In the genomic region with DNA sequence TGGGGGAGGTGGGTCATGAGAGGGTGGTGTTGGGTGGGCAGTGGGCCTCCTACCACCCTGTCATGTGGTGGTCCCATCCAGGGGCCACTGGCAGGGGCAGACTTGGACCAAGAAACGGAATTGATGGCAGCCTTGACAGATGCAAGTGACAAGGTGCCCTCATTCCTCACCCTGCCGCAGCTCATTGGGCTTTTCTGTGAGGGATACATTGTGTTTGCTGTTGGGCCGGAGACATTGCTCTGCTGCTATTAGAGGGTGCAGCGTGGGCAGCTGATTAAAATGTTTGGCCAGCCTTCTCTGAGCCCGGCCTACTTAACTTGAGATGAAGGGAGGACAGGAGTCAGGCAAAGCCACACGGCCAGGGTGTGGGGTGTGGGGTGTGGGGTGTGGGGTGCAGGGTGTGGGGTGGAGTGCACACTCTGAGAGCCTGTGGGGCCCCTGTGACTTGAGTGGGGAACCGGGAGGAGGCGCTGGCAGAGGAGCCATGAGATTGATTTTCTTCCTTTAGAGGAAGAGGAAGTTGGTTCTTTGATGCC, we compare ENCODE assay signal across 17 cellular contexts.
DNase-seq lines count a peak whose midpoint lies in the region; ATAC-seq, FAIRE-seq and TF ChIP-seq lines count a peak whose summit lies in the region.
"Had no signal": no experiment of that assay in that cellular context is flagged by ENCODE, and none has a peak within 500 bp of the region (broad histone marks: within the 10 kb centered on the region; RNA-seq: fewer than 3 reads in every experiment).

No MANE protein-coding gene starts in this region.

- H3K4me1 ChIP-seq in HepG2 (ENCODE audit: insufficient read depth, low read length), result peaks cover 15% of the 10 kb centered on the region
- peaks cover 0 to 7% (median 0%) of the 10 kb centered on the region in 4 donors for H3K4me1 ChIP-seq in right lobe of liver
- peaks cover 0 to 6% of the 10 kb centered on the region in 2 donors for H3K4me1 ChIP-seq in neuronal stem cell (ENCODE audit: control insufficient read depth in 2 of 2, insufficient read depth in 1 of 2, low read depth in 1 of 2, low read length in 2 of 2)
- H3K4me1 ChIP-seq: SJCRH30 had no signal

- no peaks in the 10 kb centered on the region for H4K20me1 ChIP-seq in HepG2 (ENCODE audit: insufficient read depth, low read length)

- no peak overlapping the region for H2BK5ac ChIP-seq in neuronal stem cell (ENCODE audit: low read length)

- no peak for TF ChIP-seq RAD21 in HepG2 (CRISPR knock-in tag; IDR thresholded peaks at IDR 0.05)

- in situ Hi-C loops in HepG2 (cut with HindIII; ENCODE audit: extremely low pct_ligation_motif_present, low pct_unique_long_range_greater_than_20kb), result no loop called here

- no peaks in the 10 kb centered on the region for H3K79me2 ChIP-seq in HepG2 (ENCODE audit: insufficient read depth, low read length)

- no peak for FAIRE-seq in HepG2 (lab: Jason Lieb, UNC)

- peak overlapping the region; percentile 39 for H3K23ac ChIP-seq in neuronal stem cell (ENCODE audit: low read depth, low read length, poor library complexity)

- H3K27ac Mint-ChIP-seq in glutamatergic neuron (ENCODE audit: unreplicated experiment), result no peak overlapping the region
- peak overlapping the region in 2 of 10 donors; percentile 37 to 79 for H3K27ac Mint-ChIP-seq in naive thymus-derived CD8-positive, alpha-beta T cell

- BruUV-seq in HepG2 (replicated peaks; lab: Mats Ljungman, UMichigan), result no TSS peak

- peaks cover 3% of the 10 kb centered on the region for H3K4me1 Mint-ChIP-seq in glutamatergic neuron (ENCODE audit: low read depth, unreplicated experiment)
- peaks cover 0 to 6% (median 1%) of the 10 kb centered on the region in 4 donors for H3K4me1 Mint-ChIP-seq in naive thymus-derived CD8-positive, alpha-beta T cell

- 93% methylated on average over 6 of the region's 8 CpGs for WGBS in HepG2 (ENCODE audit: low lambda C conversion rate)
- 91% methylated on average over 7 of the region's 8 CpGs for WGBS in right lobe of liver (ENCODE audit: insufficient coverage, low coverage, low lambda C conversion rate, missing lambda C conversion rate)
- no CpG with 5 or more reads among the region's 8 CpGs for WGBS in neuronal stem cell (ENCODE audit: extremely low coverage in 2 of 2, insufficient read length in 2 of 2, insufficient replicate concordance in 1 of 2), 2 donors

- H3K4me3 Mint-ChIP-seq in glutamatergic neuron (ENCODE audit: unreplicated experiment), result peak overlapping the region; percentile 31
- no peak overlapping the region for H3K4me3 Mint-ChIP-seq in naive thymus-derived CD8-positive, alpha-beta T cell

- no peak overlapping the region for H3K9ac ChIP-seq in HepG2 (ENCODE audit: insufficient read depth, low read depth, low read length)
- peak overlapping the region; percentile 15 for H3K9ac ChIP-seq in neuronal stem cell (ENCODE audit: low read depth, low read length, poor library complexity)

- no peak overlapping the region for H3K14ac ChIP-seq in neuronal stem cell (ENCODE audit: low read length)

- no peak overlapping the region for H2BK12ac ChIP-seq in neuronal stem cell (ENCODE audit: low read length)

- H4K91ac ChIP-seq in neuronal stem cell (ENCODE audit: low read depth, low read length, poor library complexity), result no peak overlapping the region

- no peak for ATAC-seq in HepG2
- ATAC-seq in right lobe of liver, result no peak
- ATAC-seq in naive thymus-derived CD8-positive, alpha-beta T cell, result no peak

- H3K27me3 ChIP-seq in HepG2 (ENCODE audit: control insufficient read depth in 1 of 2, insufficient read depth in 2 of 2, low read length in 2 of 2), result no peaks in the 10 kb centered on the region; a peak in 1 of 5 replicates
- no peaks in the 10 kb centered on the region for H3K27me3 ChIP-seq in right lobe of liver
- H3K27me3 ChIP-seq in neuronal stem cell (ENCODE audit: control insufficient read depth in 3 of 3, insufficient read depth in 3 of 3, low read depth in 1 of 3, low read length in 3 of 3), result no peaks in the 10 kb centered on the region
- H3K27me3 ChIP-seq: SJCRH30 had no signal

- DNase-seq in HepG2 (ENCODE audit: low spot score) (no peak), right lobe of liver (no peak), glutamatergic neuron (no peak), neuronal stem cell (ENCODE audit: low spot score) (no peak), HuH-7 (ENCODE audit: low spot score) (no peak), GDM1 (lab: John Stamatoyannopoulos, UW) (no peak)
- DNase-seq in naive thymus-derived CD8-positive, alpha-beta T cell, result no peak
- DNase-seq: ACHN, AML-193, DMS79, IMR-90, NCI-H1436, NCI-H1930, NCI-H526, SJCRH30 had no signal

- no peak overlapping the region for H3K4ac ChIP-seq in neuronal stem cell (ENCODE audit: low read length)

- H3K27me3 Mint-ChIP-seq in glutamatergic neuron (ENCODE audit: unreplicated experiment), result peaks cover 8% of the 10 kb centered on the region
- no peaks in the 10 kb centered on the region for H3K27me3 Mint-ChIP-seq in naive thymus-derived CD8-positive, alpha-beta T cell

- no peak overlapping the region for H4K8ac ChIP-seq in neuronal stem cell (ENCODE audit: low read depth, low read length)

- no peak overlapping the region for H2AFZ ChIP-seq in HepG2 (ENCODE audit: low read length)
- no peak overlapping the region for H2AFZ ChIP-seq in neuronal stem cell (ENCODE audit: low read length)

- no peak overlapping the region for H2BK15ac ChIP-seq in neuronal stem cell (ENCODE audit: low read length)

- no peak for TF ChIP-seq CTCF in HepG2 (CRISPR knock-in tag; IDR thresholded peaks at IDR 0.05)
- TF ChIP-seq CTCF in right lobe of liver (IDR thresholded peaks at IDR 0.05), result no peak
- no peak for TF ChIP-seq CTCF in glutamatergic neuron (IDR thresholded peaks at IDR 0.05; ENCODE audit: partially characterized antibody, unreplicated experiment)

- H3K9me3 ChIP-seq in HepG2 (ENCODE audit: low read length), result no peaks in the 10 kb centered on the region
- no peaks in the 10 kb centered on the region for H3K9me3 ChIP-seq in right lobe of liver
- peaks cover 0 to 2% of the 10 kb centered on the region in 2 donors for H3K9me3 ChIP-seq in neuronal stem cell (replicated peaks in 1 of 2; ENCODE audit: control insufficient read depth in 2 of 2, insufficient read depth in 1 of 2, low read depth in 1 of 2, low read length in 2 of 2)
- H3K9me3 ChIP-seq: SJCRH30 had no signal

- H2BK120ac ChIP-seq in neuronal stem cell (ENCODE audit: low read depth, low read length), result no peak overlapping the region

- no peak for TF ChIP-seq EP300 in HepG2 (IDR thresholded peaks at IDR 0.05; ENCODE audit: low read depth in 2 of 2, low read length in 2 of 2)
- TF ChIP-seq EP300 in HepG2 (CRISPR knock-in tag; IDR thresholded peaks at IDR 0.05; ENCODE audit: borderline replicate concordance), result no peak

- H3K4me3 ChIP-seq in HepG2 (replicated peaks in 1 of 3; ENCODE audit: insufficient read depth in 1 of 3, low read depth in 2 of 3, low read length in 3 of 3) (no peak overlapping the region), right lobe of liver (no peak overlapping the region), neuronal stem cell (ENCODE audit: low read length in 2 of 2) (no peak overlapping the region)
- H3K4me3 ChIP-seq: SJCRH30 had no signal

- H3K27ac ChIP-seq in HepG2 (ENCODE audit: extremely low read length, insufficient read depth, low read length), result no peak overlapping the region
- no peak overlapping the region for H3K27ac ChIP-seq in right lobe of liver
- H3K27ac ChIP-seq in neuronal stem cell (replicated peaks; ENCODE audit: low read length), result no peak overlapping the region
- H3K27ac ChIP-seq: C4-2B, SJCRH30 had no signal

- CTCF ChIA-PET in HepG2 (lab: Yijun Ruan, JAX; ENCODE audit: low intra/inter-chr PET ratio, low total read pairs), result no interaction called here

- H3K4me2 ChIP-seq in HepG2 (ENCODE audit: low read depth, low read length), result no peak overlapping the region
- H3K4me2 ChIP-seq in neuronal stem cell (ENCODE audit: insufficient read depth, low read length, poor library complexity, severe bottlenecking), result no peak overlapping the region

- no peak overlapping the region for H2AK5ac ChIP-seq in neuronal stem cell (ENCODE audit: low read depth, low read length)

- intact Hi-C loops in HepG2 (cut with micrococcal nuclease; ENCODE audit: unreplicated experiment) (no loop called here), right lobe of liver (cut with DNase I) (no loop called here)

- H3K18ac ChIP-seq in neuronal stem cell (ENCODE audit: low read length), result no peak overlapping the region

- peaks cover 12% of the 10 kb centered on the region for H3K9me3 Mint-ChIP-seq in glutamatergic neuron (ENCODE audit: unreplicated experiment)
- no peaks in the 10 kb centered on the region for H3K9me3 Mint-ChIP-seq in naive thymus-derived CD8-positive, alpha-beta T cell
- H3K9me3 Mint-ChIP-seq: H9 had no signal

- H3K36me3 ChIP-seq in HepG2 (replicated peaks in 1 of 2; ENCODE audit: control insufficient read depth in 1 of 2, insufficient read depth in 2 of 2, low read length in 2 of 2) (peaks cover 6 to 8% of the 10 kb centered on the region in 2 experiments; a peak in 3 of 5 replicates), right lobe of liver (no peaks in the 10 kb centered on the region), neuronal stem cell (replicated peaks in 1 of 2; ENCODE audit: control insufficient read depth in 2 of 2, insufficient read depth in 2 of 2, low read length in 2 of 2) (no peaks in the 10 kb centered on the region)
- H3K36me3 ChIP-seq: SJCRH30 had no signal

- POLR2A ChIA-PET in HepG2 (lab: Yijun Ruan, JAX), result no interaction called here
- POLR2A ChIA-PET in naive thymus-derived CD8-positive, alpha-beta T cell (lab: Charles Lee), result no interaction called here

- H3K36me3 Mint-ChIP-seq in glutamatergic neuron (ENCODE audit: unreplicated experiment), result no peaks in the 10 kb centered on the region
- H3K36me3 Mint-ChIP-seq in naive thymus-derived CD8-positive, alpha-beta T cell, result peaks cover 0 to 36% (median 5%) of the 10 kb centered on the region in 3 donors

- TF ChIP-seq POLR2A in HepG2 (IDR thresholded peaks at IDR 0.05; ENCODE audit: insufficient read depth in 1 of 2, low read depth in 2 of 2, low read length in 2 of 2) (no peak), right lobe of liver (IDR thresholded peaks at IDR 0.05) (no peak)

- peaks cover 1% of the 10 kb centered on the region for H3K79me1 ChIP-seq in neuronal stem cell (ENCODE audit: low read depth, low read length)

TF ChIP-seq in HepG2, 621 proteins besides CTCF, POLR2A, EP300 and RAD21:
- TF ChIP-seq ERF (CRISPR knock-in tag; IDR thresholded peaks at IDR 0.05), result no peak
- peak; percentile 51 for TF ChIP-seq RBM22 (optimal IDR thresholded peaks at IDR 0.05; ENCODE audit: low read length)
